In genomic region chr1:110667766-110668165, GRCh38 we compare ENCODE assay signal across 20 cellular contexts. TPM values are rescaled to one million over a fixed set of nuclear protein-coding genes. Genes with fewer than 3 reads are reported as not detected.
DNase-seq lines count a peak whose midpoint lies in the region; ATAC-seq and TF ChIP-seq lines count a peak whose summit lies in the region.
"Had no signal": no experiment of that assay in that cellular context is flagged by ENCODE, and none has a peak within 500 bp of the region (broad histone marks: within the 10 kb centered on the region; RNA-seq: fewer than 3 reads in every experiment).

No MANE protein-coding gene starts in this region.

- H3K4me3 Mint-ChIP-seq in activated CD8-positive, alpha-beta memory T cell treated with anti-CD3 and anti-CD28 coated beads, Interleukin-2, amount 10 ng/mL, durations not matched to agents 7 days and 5 days = peak overlapping the region; percentile 67
- peak overlapping the region; percentile 74 for H3K4me3 Mint-ChIP-seq in activated naive CD8-positive, alpha-beta T cell
- H3K4me3 Mint-ChIP-seq: memory B cell had no signal

- no peaks in the 10 kb centered on the region for H3F3A ChIP-seq in neural cell (ENCODE audit: insufficient read depth, low read length, poor library complexity, severe bottlenecking)

- H3K36me3 ChIP-seq in OCI-LY3 (replicated peaks; ENCODE audit: low read depth, low read length) (peaks cover 76% of the 10 kb centered on the region), neural cell (ENCODE audit: insufficient read depth, low read length) (no peaks in the 10 kb centered on the region)
- H3K36me3 ChIP-seq: gastrocnemius medialis had no signal

- no peak for TF ChIP-seq RAD21 in neural cell (conservative IDR thresholded peaks at IDR 0.05)

- CTCF ChIA-PET in activated CD8-positive, alpha-beta memory T cell treated with anti-CD3 and anti-CD28 coated beads, Interleukin-2, amount 10 ng/mL, durations not matched to agents 7 days and 5 days (lab: Charles Lee) = interaction anchor here (1.1 to 5.4 kb wide), 9 partner anchors 16 to 208 kb away, joined by 3 to 36 read pairs (median 11); no protein-coding TSS in a partner anchor

- peaks cover 29% of the 10 kb centered on the region for H3K4me1 ChIP-seq in OCI-LY3 (ENCODE audit: low read length)
- H3K4me1 ChIP-seq: gastrocnemius medialis had no signal

- H2AFZ ChIP-seq in OCI-LY3 (ENCODE audit: low read depth, low read length) = no peak overlapping the region
- no peak overlapping the region for H2AFZ ChIP-seq in neural cell (ENCODE audit: low read depth, low read length)
- H2AFZ ChIP-seq: hepatocyte had no signal

- H3K4me1 Mint-ChIP-seq in activated CD8-positive, alpha-beta memory T cell treated with anti-CD3 and anti-CD28 coated beads, Interleukin-2, amount 10 ng/mL, durations not matched to agents 7 days and 5 days = peaks cover 21% of the 10 kb centered on the region
- peaks cover 63% of the 10 kb centered on the region for H3K4me1 Mint-ChIP-seq in activated naive CD8-positive, alpha-beta T cell (ENCODE audit: low read depth)

- DNase-seq in activated CD8-positive, alpha-beta memory T cell treated with anti-CD3 and anti-CD28 coated beads, Interleukin-2, amount 10 ng/mL, durations not matched to agents 7 days and 5 days = no peak
- no peak for DNase-seq in activated CD8-positive, alpha-beta memory T cell treated with anti-CD3 and anti-CD28 coated beads, Interleukin-2, amount 50 U/mL, for 4 hours
- DNase-seq in dorsolateral prefrontal cortex = no peak
- DNase-seq in stimulated activated CD4-positive, alpha-beta T cell treated with anti-CD3 and anti-CD28 coated beads, Interleukin-15, amount 100 ng/mL, for 24 hours = no peak
- DNase-seq: activated CD4-positive, alpha-beta T cell treated with anti-CD3 and anti-CD28 coated beads, Interleukin-2, amount 50 U/mL, for 48 hours; gastrocnemius medialis; Karpas-422; NCI-H2171 treated with DMSO at 0.1 percent for 48 hours; NCI-H524 treated with DMSO at 0.1 percent for 48 hours; stimulated activated CD4-positive, alpha-beta T cell treated with anti-CD3 and anti-CD28 coated beads, Interleukin-1b, Interleukin-23, amount 100 ng/mL, for 48 hours had no signal

- peak; percentile 25 for ATAC-seq in activated CD8-positive, alpha-beta memory T cell treated with anti-CD3 and anti-CD28 coated beads, Interleukin-2, amount 10 ng/mL, durations not matched to agents 7 days and 5 days
- no peak for ATAC-seq in HG03469 (IDR thresholded peaks at IDR 0.05; ENCODE audit: unreplicated experiment)
- ATAC-seq: gastrocnemius medialis, GM12878 had no signal

- TF ChIP-seq CTCF in OCI-LY3 (IDR thresholded peaks at IDR 0.05; ENCODE audit: low read depth, low read length) (no peak), neural cell (IDR thresholded peaks at IDR 0.05; ENCODE audit: poor library complexity, severe bottlenecking) (no peak), dorsolateral prefrontal cortex (IDR thresholded peaks at IDR 0.05 in 54 of 56, conservative IDR thresholded peaks at IDR 0.05 in 2 of 56; ENCODE audit: low read depth in 1 of 56, partially characterized antibody in 56 of 56) (no peak)

- peak overlapping the region; percentile 80 for H3K27ac Mint-ChIP-seq in activated CD8-positive, alpha-beta memory T cell treated with anti-CD3 and anti-CD28 coated beads, Interleukin-2, amount 10 ng/mL, durations not matched to agents 7 days and 5 days
- peak overlapping the region; percentile 72 for H3K27ac Mint-ChIP-seq in activated naive CD8-positive, alpha-beta T cell
- H3K27ac Mint-ChIP-seq: memory B cell had no signal

- H3K9ac ChIP-seq in OCI-LY3 (ENCODE audit: low read length) (no peak overlapping the region), neural cell (ENCODE audit: low read length) (no peak overlapping the region)

- H3K79me2 ChIP-seq in OCI-LY3 (ENCODE audit: low read length) (peaks cover 99% of the 10 kb centered on the region), neural cell (replicated peaks; ENCODE audit: insufficient read depth, low read length) (peaks cover 40% of the 10 kb centered on the region)
- H3K79me2 ChIP-seq: hepatocyte had no signal

- H3K36me3 Mint-ChIP-seq in activated CD8-positive, alpha-beta memory T cell treated with anti-CD3 and anti-CD28 coated beads, Interleukin-2, amount 10 ng/mL, durations not matched to agents 7 days and 5 days = peaks cover 55% of the 10 kb centered on the region
- peaks cover 2% of the 10 kb centered on the region for H3K36me3 Mint-ChIP-seq in activated naive CD8-positive, alpha-beta T cell

- H3K9me3 ChIP-seq in OCI-LY3 (ENCODE audit: insufficient read depth, low read length) = no peaks in the 10 kb centered on the region
- no peaks in the 10 kb centered on the region for H3K9me3 ChIP-seq in neural cell (ENCODE audit: low read length)
- H3K9me3 ChIP-seq: gastrocnemius medialis had no signal

- H3K27ac ChIP-seq in OCI-LY3 (ENCODE audit: low read length) = no peak overlapping the region
- no peak overlapping the region for H3K27ac ChIP-seq in neural cell (ENCODE audit: low read length)
- H3K27ac ChIP-seq in dorsolateral prefrontal cortex = no peak overlapping the region
- H3K27ac ChIP-seq: coronary artery, gastrocnemius medialis, hepatocyte had no signal

- H3K4me2 ChIP-seq in OCI-LY3 (ENCODE audit: low read length) (peak overlapping the region; percentile 93), neural cell (ENCODE audit: low read length) (no peak overlapping the region)
- H3K4me2 ChIP-seq: hepatocyte had no signal

- no peaks in the 10 kb centered on the region for H3K9me2 ChIP-seq in neural cell (ENCODE audit: insufficient read depth, low read length)

- H3K27me3 Mint-ChIP-seq in activated CD8-positive, alpha-beta memory T cell treated with anti-CD3 and anti-CD28 coated beads, Interleukin-2, amount 10 ng/mL, durations not matched to agents 7 days and 5 days = no peaks in the 10 kb centered on the region
- H3K27me3 Mint-ChIP-seq in activated naive CD8-positive, alpha-beta T cell = no peaks in the 10 kb centered on the region
- H3K27me3 Mint-ChIP-seq: memory B cell had no signal

- intact Hi-C loops in dorsolateral prefrontal cortex (cut with DNase I) = no loop called here

- H4K20me1 ChIP-seq in OCI-LY3 (ENCODE audit: insufficient read depth, low read length) = peaks cover 87% of the 10 kb centered on the region
- H4K20me1 ChIP-seq in neural cell (ENCODE audit: insufficient read depth) = no peaks in the 10 kb centered on the region

- H3K4me3 ChIP-seq in OCI-LY3 (ENCODE audit: low read length) = no peak overlapping the region
- peak overlapping the region; percentile 73 for H3K4me3 ChIP-seq in neural cell (ENCODE audit: low read length)
- peak overlapping the region in 17 of 59 donors; percentile 2 to 73 (median 69) for H3K4me3 ChIP-seq in dorsolateral prefrontal cortex
- H3K4me3 ChIP-seq: coronary artery, gastrocnemius medialis, GM12878, hepatocyte, skin epidermis had no signal

- TF ChIP-seq EP300 in neural cell (conservative IDR thresholded peaks at IDR 0.05; ENCODE audit: poor library complexity, severe bottlenecking) = no peak

- H3K27me3 ChIP-seq in OCI-LY3 (ENCODE audit: low read depth, low read length) = no peaks in the 10 kb centered on the region
- no peaks in the 10 kb centered on the region for H3K27me3 ChIP-seq in neural cell (ENCODE audit: insufficient read depth, low read depth, low read length)
- H3K27me3 ChIP-seq in dorsolateral prefrontal cortex = peaks cover 0 to 56% (median 28%) of the 10 kb centered on the region in 45 donors

- H3K9me3 Mint-ChIP-seq in activated CD8-positive, alpha-beta memory T cell treated with anti-CD3 and anti-CD28 coated beads, Interleukin-2, amount 10 ng/mL, durations not matched to agents 7 days and 5 days (ENCODE audit: low read depth) = no peaks in the 10 kb centered on the region
- no peaks in the 10 kb centered on the region for H3K9me3 Mint-ChIP-seq in activated naive CD8-positive, alpha-beta T cell (ENCODE audit: low read depth)
- H3K9me3 Mint-ChIP-seq: memory B cell had no signal

TF ChIP-seq in neural cell, 6 proteins besides CTCF, POLR2A, EP300 and RAD21:
- no peak for TF ChIP-seq POLR2AphosphoS5 (IDR thresholded peaks at IDR 0.05)
- TF ChIP-seq, protein P1, sequence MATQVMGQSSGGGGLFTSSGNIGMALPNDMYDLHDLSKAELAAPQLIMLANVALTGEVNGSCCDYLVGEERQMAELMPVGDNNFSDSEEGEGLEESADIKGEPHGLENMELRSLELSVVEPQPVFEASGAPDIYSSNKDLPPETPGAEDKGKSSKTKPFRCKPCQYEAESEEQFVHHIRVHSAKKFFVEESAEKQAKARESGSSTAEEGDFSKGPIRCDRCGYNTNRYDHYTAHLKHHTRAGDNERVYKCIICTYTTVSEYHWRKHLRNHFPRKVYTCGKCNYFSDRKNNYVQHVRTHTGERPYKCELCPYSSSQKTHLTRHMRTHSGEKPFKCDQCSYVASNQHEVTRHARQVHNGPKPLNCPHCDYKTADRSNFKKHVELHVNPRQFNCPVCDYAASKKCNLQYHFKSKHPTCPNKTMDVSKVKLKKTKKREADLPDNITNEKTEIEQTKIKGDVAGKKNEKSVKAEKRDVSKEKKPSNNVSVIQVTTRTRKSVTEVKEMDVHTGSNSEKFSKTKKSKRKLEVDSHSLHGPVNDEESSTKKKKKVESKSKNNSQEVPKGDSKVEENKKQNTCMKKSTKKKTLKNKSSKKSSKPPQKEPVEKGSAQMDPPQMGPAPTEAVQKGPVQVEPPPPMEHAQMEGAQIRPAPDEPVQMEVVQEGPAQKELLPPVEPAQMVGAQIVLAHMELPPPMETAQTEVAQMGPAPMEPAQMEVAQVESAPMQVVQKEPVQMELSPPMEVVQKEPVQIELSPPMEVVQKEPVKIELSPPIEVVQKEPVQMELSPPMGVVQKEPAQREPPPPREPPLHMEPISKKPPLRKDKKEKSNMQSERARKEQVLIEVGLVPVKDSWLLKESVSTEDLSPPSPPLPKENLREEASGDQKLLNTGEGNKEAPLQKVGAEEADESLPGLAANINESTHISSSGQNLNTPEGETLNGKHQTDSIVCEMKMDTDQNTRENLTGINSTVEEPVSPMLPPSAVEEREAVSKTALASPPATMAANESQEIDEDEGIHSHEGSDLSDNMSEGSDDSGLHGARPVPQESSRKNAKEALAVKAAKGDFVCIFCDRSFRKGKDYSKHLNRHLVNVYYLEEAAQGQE (IDR thresholded peaks at IDR 0.05; ENCODE audit: borderline replicate concordance) = no peak
- no peak for TF ChIP-seq MXI1 (conservative IDR thresholded peaks at IDR 0.05; ENCODE audit: poor library complexity, severe bottlenecking)
- TF ChIP-seq TAF1 (IDR thresholded peaks at IDR 0.05; ENCODE audit: low read depth) = no peak
- TF ChIP-seq SMC3 (conservative IDR thresholded peaks at IDR 0.05; ENCODE audit: poor library complexity) = no peak
- no peak for TF ChIP-seq EZH2 (IDR thresholded peaks at IDR 0.05; ENCODE audit: borderline replicate concordance, insufficient read depth, low read length, poor library complexity, severe bottlenecking)

RNA-seq across cellular contexts. Expression of gene KCNA3, which starts 7.0 kb away (rescaled TPM):
- total RNA-seq in activated CD8-positive, alpha-beta memory T cell treated with anti-CD3 and anti-CD28 coated beads, Interleukin-2, amount 10 ng/mL, durations not matched to agents 7 days and 5 days = 10 to 100 TPM; 59.8 to 95.2 TPM
- 5.4 and 5.6 TPM in 2 replicates for polyA plus RNA-seq in neural cell
- 26.7 and 27.3 TPM in 2 replicates for polyA minus RNA-seq in neural cell
- 10 to 100 TPM in 112 of 120 experiments, 1 to 10 TPM in 8; 4.9 to 30.7 (median 16.4) TPM for total RNA-seq in dorsolateral prefrontal cortex
- total RNA-seq: SK-MEL-5 had no signal
- polyA plus RNA-seq: hepatocyte had no signal
